ENCODE assay signal across 1 cellular context in genomic region chr1:173426057-173426456, GRCh38.
TF ChIP-seq lines count a peak whose summit lies in the region.

No MANE protein-coding gene starts in this region.

TF ChIP-seq in K562, 482 proteins besides CTCF, POLR2A, EP300 and RAD21 (continued from another document and continues in another):
- no peak for TF ChIP-seq FOXP4 (CRISPR knock-in tag; IDR thresholded peaks at IDR 0.05; ENCODE audit: borderline replicate concordance)
- TF ChIP-seq SNRNP70 (optimal IDR thresholded peaks at IDR 0.05; ENCODE audit: low read depth, low read length) = no peak
- no peak for TF ChIP-seq MYBL2 (IDR thresholded peaks at IDR 0.05; ENCODE audit: low read depth)
- no peak for TF ChIP-seq MYBL2 (CRISPR knock-in tag; IDR thresholded peaks at IDR 0.05; ENCODE audit: borderline replicate concordance)
- TF ChIP-seq NCOA6 (IDR thresholded peaks at IDR 0.05) = no peak
- TF ChIP-seq ZNF121 (CRISPR knock-in tag; conservative IDR thresholded peaks at IDR 0.05) = no peak
- TF ChIP-seq ZNF197 (CRISPR knock-in tag; IDR thresholded peaks at IDR 0.05; ENCODE audit: low read depth) = no peak
- TF ChIP-seq FOXK1 (CRISPR knock-in tag; IDR thresholded peaks at IDR 0.05; ENCODE audit: borderline replicate concordance) = no peak
- no peak for TF ChIP-seq ZNF263 (CRISPR knock-in tag; IDR thresholded peaks at IDR 0.05; ENCODE audit: borderline replicate concordance)
- no peak for TF ChIP-seq ARID3B (CRISPR knock-in tag; IDR thresholded peaks at IDR 0.05; ENCODE audit: borderline replicate concordance)
- TF ChIP-seq, protein P1, sequence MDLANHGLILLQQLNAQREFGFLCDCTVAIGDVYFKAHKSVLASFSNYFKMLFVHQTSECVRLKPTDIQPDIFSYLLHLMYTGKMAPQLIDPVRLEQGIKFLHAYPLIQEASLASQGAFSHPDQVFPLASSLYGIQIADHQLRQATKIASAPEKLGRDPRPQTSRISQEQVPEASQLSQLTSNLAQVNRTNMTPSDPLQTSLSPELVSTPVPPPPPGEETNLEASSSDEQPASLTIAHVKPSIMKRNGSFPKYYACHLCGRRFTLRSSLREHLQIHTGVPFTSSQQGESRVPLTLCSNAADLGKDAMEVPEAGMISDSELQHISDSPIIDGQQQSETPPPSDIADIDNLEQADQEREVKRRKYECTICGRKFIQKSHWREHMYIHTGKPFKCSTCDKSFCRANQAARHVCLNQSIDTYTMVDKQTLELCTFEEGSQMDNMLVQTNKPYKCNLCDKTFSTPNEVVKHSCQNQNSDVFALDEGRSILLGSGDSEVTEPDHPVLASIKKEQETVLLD (IDR thresholded peaks at IDR 0.05) = no peak
- 0 out of 2 replicates have a peak, but pooled peaks have one; percentile 29 for TF ChIP-seq JUND (IDR thresholded peaks at IDR 0.05; ENCODE audit: borderline replicate concordance, low read depth, low read length)
- TF ChIP-seq JUND (tag; IDR thresholded peaks at IDR 0.05; ENCODE audit: borderline replicate concordance, low read depth, low read length) = no peak
- no peak for TF ChIP-seq FOXK2 (conservative IDR thresholded peaks at IDR 0.05 in 1 of 2, IDR thresholded peaks at IDR 0.05 in 1 of 2; ENCODE audit: low read depth in 2 of 2)
- TF ChIP-seq RHOXF2B (CRISPR knock-in tag; conservative IDR thresholded peaks at IDR 0.05) = no peak
- TF ChIP-seq CCNT2 (IDR thresholded peaks at IDR 0.05; ENCODE audit: borderline replicate concordance, extremely low read depth, insufficient read length, low read depth, low read length) = no peak
- no peak for TF ChIP-seq NEUROD1 (IDR thresholded peaks at IDR 0.05; ENCODE audit: borderline replicate concordance, low read depth, low read length, partially characterized antibody)
- TF ChIP-seq MTA3 (IDR thresholded peaks at IDR 0.05; ENCODE audit: borderline replicate concordance) = no peak
- TF ChIP-seq ZNF311 (CRISPR knock-in tag; IDR thresholded peaks at IDR 0.05) = no peak
- TF ChIP-seq MCM5 (IDR thresholded peaks at IDR 0.05; ENCODE audit: low read depth) = no peak
- TF ChIP-seq AFF1 (IDR thresholded peaks at IDR 0.05; ENCODE audit: low read depth in 1 of 2, partially characterized antibody in 2 of 2) = no peak
- TF ChIP-seq LARP7 (IDR thresholded peaks at IDR 0.05) = no peak
- TF ChIP-seq, protein P2, sequence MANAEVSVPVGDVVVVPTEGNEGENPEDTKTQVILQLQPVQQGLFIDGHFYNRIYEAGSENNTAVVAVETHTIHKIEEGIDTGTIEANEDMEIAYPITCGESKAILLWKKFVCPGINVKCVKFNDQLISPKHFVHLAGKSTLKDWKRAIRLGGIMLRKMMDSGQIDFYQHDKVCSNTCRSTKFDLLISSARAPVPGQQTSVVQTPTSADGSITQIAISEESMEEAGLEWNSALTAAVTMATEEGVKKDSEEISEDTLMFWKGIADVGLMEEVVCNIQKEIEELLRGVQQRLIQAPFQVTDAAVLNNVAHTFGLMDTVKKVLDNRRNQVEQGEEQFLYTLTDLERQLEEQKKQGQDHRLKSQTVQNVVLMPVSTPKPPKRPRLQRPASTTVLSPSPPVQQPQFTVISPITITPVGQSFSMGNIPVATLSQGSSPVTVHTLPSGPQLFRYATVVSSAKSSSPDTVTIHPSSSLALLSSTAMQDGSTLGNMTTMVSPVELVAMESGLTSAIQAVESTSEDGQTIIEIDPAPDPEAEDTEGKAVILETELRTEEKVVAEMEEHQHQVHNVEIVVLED (CRISPR knock-in tag; IDR thresholded peaks at IDR 0.05) = no peak
- no peak for TF ChIP-seq TOE1 (IDR thresholded peaks at IDR 0.05; ENCODE audit: borderline replicate concordance)
- TF ChIP-seq TOE1 (CRISPR knock-in tag; IDR thresholded peaks at IDR 0.05; ENCODE audit: borderline replicate concordance, low read depth) = no peak
- TF ChIP-seq STAT5A (IDR thresholded peaks at IDR 0.05; ENCODE audit: borderline replicate concordance, low read length) = peak; percentile 28; the same call in 1 of the 2 replicates
- TF ChIP-seq, protein P3, sequence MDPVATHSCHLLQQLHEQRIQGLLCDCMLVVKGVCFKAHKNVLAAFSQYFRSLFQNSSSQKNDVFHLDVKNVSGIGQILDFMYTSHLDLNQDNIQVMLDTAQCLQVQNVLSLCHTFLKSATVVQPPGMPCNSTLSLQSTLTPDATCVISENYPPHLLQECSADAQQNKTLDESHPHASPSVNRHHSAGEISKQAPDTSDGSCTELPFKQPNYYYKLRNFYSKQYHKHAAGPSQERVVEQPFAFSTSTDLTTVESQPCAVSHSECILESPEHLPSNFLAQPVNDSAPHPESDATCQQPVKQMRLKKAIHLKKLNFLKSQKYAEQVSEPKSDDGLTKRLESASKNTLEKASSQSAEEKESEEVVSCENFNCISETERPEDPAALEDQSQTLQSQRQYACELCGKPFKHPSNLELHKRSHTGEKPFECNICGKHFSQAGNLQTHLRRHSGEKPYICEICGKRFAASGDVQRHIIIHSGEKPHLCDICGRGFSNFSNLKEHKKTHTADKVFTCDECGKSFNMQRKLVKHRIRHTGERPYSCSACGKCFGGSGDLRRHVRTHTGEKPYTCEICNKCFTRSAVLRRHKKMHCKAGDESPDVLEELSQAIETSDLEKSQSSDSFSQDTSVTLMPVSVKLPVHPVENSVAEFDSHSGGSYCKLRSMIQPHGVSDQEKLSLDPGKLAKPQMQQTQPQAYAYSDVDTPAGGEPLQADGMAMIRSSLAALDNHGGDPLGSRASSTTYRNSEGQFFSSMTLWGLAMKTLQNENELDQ (CRISPR knock-in tag; IDR thresholded peaks at IDR 0.05; ENCODE audit: borderline replicate concordance) = no peak
- TF ChIP-seq NFE2 (IDR thresholded peaks at IDR 0.05; ENCODE audit: low read depth) = no peak
- TF ChIP-seq MCM7 (IDR thresholded peaks at IDR 0.05) = no peak
- TF ChIP-seq ATF7 (IDR thresholded peaks at IDR 0.05) = no peak
- TF ChIP-seq TCFL5 (CRISPR knock-in tag; conservative IDR thresholded peaks at IDR 0.05) = no peak
- TF ChIP-seq HSF4 (CRISPR knock-in tag; IDR thresholded peaks at IDR 0.05; ENCODE audit: borderline replicate concordance) = no peak
- TF ChIP-seq MCM2 (IDR thresholded peaks at IDR 0.05; ENCODE audit: low read depth) = no peak
- no peak for TF ChIP-seq ZNF408 (CRISPR knock-in tag; IDR thresholded peaks at IDR 0.05; ENCODE audit: low read depth)
- TF ChIP-seq FUS (optimal IDR thresholded peaks at IDR 0.05; ENCODE audit: low read depth, low read length) = no peak
- TF ChIP-seq KDM1A (IDR thresholded peaks at IDR 0.05) = 0 out of 4 replicates have a peak, but pooled peaks of 1 of the 2 experiments have one; percentile 11
- TF ChIP-seq ZBTB33 (CRISPR knock-in tag; IDR thresholded peaks at IDR 0.05) = no peak
- TF ChIP-seq E2F3 (CRISPR knock-in tag; IDR thresholded peaks at IDR 0.05) = no peak
- TF ChIP-seq ZSCAN29 (IDR thresholded peaks at IDR 0.05) = no peak
- TF ChIP-seq, protein P4, sequence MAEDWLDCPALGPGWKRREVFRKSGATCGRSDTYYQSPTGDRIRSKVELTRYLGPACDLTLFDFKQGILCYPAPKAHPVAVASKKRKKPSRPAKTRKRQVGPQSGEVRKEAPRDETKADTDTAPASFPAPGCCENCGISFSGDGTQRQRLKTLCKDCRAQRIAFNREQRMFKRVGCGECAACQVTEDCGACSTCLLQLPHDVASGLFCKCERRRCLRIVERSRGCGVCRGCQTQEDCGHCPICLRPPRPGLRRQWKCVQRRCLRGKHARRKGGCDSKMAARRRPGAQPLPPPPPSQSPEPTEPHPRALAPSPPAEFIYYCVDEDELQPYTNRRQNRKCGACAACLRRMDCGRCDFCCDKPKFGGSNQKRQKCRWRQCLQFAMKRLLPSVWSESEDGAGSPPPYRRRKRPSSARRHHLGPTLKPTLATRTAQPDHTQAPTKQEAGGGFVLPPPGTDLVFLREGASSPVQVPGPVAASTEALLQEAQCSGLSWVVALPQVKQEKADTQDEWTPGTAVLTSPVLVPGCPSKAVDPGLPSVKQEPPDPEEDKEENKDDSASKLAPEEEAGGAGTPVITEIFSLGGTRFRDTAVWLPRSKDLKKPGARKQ (CRISPR knock-in tag; IDR thresholded peaks at IDR 0.05) = no peak
- TF ChIP-seq XRCC5 (IDR thresholded peaks at IDR 0.05; ENCODE audit: low read depth, low read length) = no peak
- TF ChIP-seq FOXA3 (CRISPR knock-in tag; conservative IDR thresholded peaks at IDR 0.05 in 1 of 2, IDR thresholded peaks at IDR 0.05 in 1 of 2) = no peak
- no peak for TF ChIP-seq RBM17 (IDR thresholded peaks at IDR 0.05; ENCODE audit: borderline replicate concordance, low read depth, low read length)
